ENCODE assay signal across 8 cellular contexts in genomic region chr4:27684501-27685077, GRCh38.
DNase-seq lines count a peak whose midpoint lies in the region; ATAC-seq, FAIRE-seq and TF ChIP-seq lines count a peak whose summit lies in the region.

No MANE protein-coding gene starts in this region.

- intact Hi-C loops in adrenal gland (cut with DNase I) = no loop called here
- intact Hi-C loops in stomach (cut with DNase I; ENCODE audit: low total_unique reads) = no loop called here

- H3K4me3 ChIP-seq in adrenal gland (no peak overlapping the region), stomach (no peak overlapping the region)

- H3K4me1 ChIP-seq in adrenal gland (replicated peaks in 1 of 2) (no peaks in the 10 kb centered on the region), stomach (peaks cover 0 to 6% (median 3%) of the 10 kb centered on the region in 4 donors)

- 38 to 40% (median 39%) methylated on average over 9 of the region's 9 CpGs for WGBS in adrenal gland, 4 donors
- 34 to 38% (median 35%) methylated on average over 9 of the region's 9 CpGs for WGBS in stomach, 5 donors

- no peak overlapping the region for H3K27ac ChIP-seq in adrenal gland
- no peak overlapping the region for H3K27ac ChIP-seq in stomach

- TF ChIP-seq POLR2A in adrenal gland (IDR thresholded peaks at IDR 0.05) = no peak
- no peak for TF ChIP-seq POLR2A in stomach (IDR thresholded peaks at IDR 0.05)

- DNase-seq in D721Med (ENCODE audit: insufficient read length, low spot score) (no peak), NCI-H345 (lab: John Stamatoyannopoulos, UW) (peak; percentile 54), adrenal gland (peak; percentile 35 to 81 (median 62)), hippocampal formation (lab: John Stamatoyannopoulos, UW) (peak; percentile 48 to 78), stomach (peak; percentile 57), activated gamma-delta T cell treated with Interleukin-2 at 50 U/mL for 16 hours (no peak)

- TF ChIP-seq EP300 in stomach (IDR thresholded peaks at IDR 0.05) = no peak

- H3K27me3 ChIP-seq in adrenal gland (no peaks in the 10 kb centered on the region), stomach (no peaks in the 10 kb centered on the region)

- FAIRE-seq in D721Med (lab: Jason Lieb, UNC) = peak; percentile 77

- TF ChIP-seq CTCF in D721Med (IDR thresholded peaks at IDR 0.05; ENCODE audit: insufficient read depth, missing control alignments) (peak; percentile 97), adrenal gland (IDR thresholded peaks at IDR 0.05) (peak; percentile 31 to 72 (median 58)), stomach (IDR thresholded peaks at IDR 0.05) (peak in 5 of 7 experiments; percentile 23 to 54 (median 41))

- H3K9me3 ChIP-seq in adrenal gland (replicated peaks in 1 of 3) = no peaks in the 10 kb centered on the region
- H3K9me3 ChIP-seq in stomach = no peaks in the 10 kb centered on the region

- ATAC-seq in GM19324 (IDR thresholded peaks at IDR 0.05; ENCODE audit: low FRiP score, unreplicated experiment) (peak; percentile 77), HG03159 (IDR thresholded peaks at IDR 0.05; ENCODE audit: unreplicated experiment) (peak; percentile 97)

- H3K36me3 ChIP-seq in adrenal gland (replicated peaks in 1 of 2) (no peaks in the 10 kb centered on the region), stomach (no peaks in the 10 kb centered on the region)

Comparison
In these comparisons a context has a peak if more than half of its experiments do, and no peak if none do; other contexts are left out.
1. DNase-seq: peak in NCI-H345 (single experiment), adrenal gland (7 of 7), hippocampal formation (2 of 2) and stomach (single experiment); none in D721Med (single experiment) and activated gamma-delta T cell treated with Interleukin-2 at 50 U/mL for 16 hours (single experiment).
2. CTCF ChIP-seq: peak in every context shown above with its lines; median percentile 97 in D721Med; 58 in adrenal gland; 41 in stomach.